In genomic region chr19:8576273-8576993, GRCh38 we compare ENCODE assay signal across 9 cellular contexts. TPM values are rescaled to one million over a fixed set of nuclear protein-coding genes. Genes with fewer than 3 reads are reported as not detected.
DNase-seq lines count a peak whose midpoint lies in the region; ATAC-seq and TF ChIP-seq lines count a peak whose summit lies in the region.
"Had no signal": no experiment of that assay in that cellular context is flagged by ENCODE, and none has a peak within 500 bp of the region (broad histone marks: within the 10 kb centered on the region; RNA-seq: fewer than 3 reads in every experiment).

No MANE protein-coding gene starts in this region.

- no peaks in the 10 kb centered on the region for H3K36me3 Mint-ChIP-seq in glutamatergic neuron (ENCODE audit: unreplicated experiment)

- DNase-seq in GDM1 (lab: John Stamatoyannopoulos, UW) (peak; percentile 64), ascending aorta (ENCODE audit: low spot score in 2 of 2) (no peak), neuronal stem cell (ENCODE audit: low spot score) (no peak), COR-L47 (lab: John Stamatoyannopoulos, UW) (no peak), glutamatergic neuron (no peak)
- DNase-seq: NCI-H446 treated with DMSO at 0.1 percent for 48 hours had no signal

- H3K27me3 ChIP-seq in OCI-LY3 (ENCODE audit: low read depth, low read length) (peaks cover 15% of the 10 kb centered on the region), ascending aorta (no peaks in the 10 kb centered on the region), neuronal stem cell (ENCODE audit: control insufficient read depth in 3 of 3, insufficient read depth in 3 of 3, low read depth in 1 of 3, low read length in 3 of 3) (peaks cover 0 to 7% (median 3%) of the 10 kb centered on the region in 3 experiments)

- H4K8ac ChIP-seq in neuronal stem cell (ENCODE audit: low read depth, low read length): no peak overlapping the region

- WGBS in neuronal stem cell (ENCODE audit: extremely low coverage in 2 of 2, insufficient read length in 2 of 2, insufficient replicate concordance in 1 of 2), 2 donors: no CpG with 5 or more reads among the region's 19 CpGs

- no peak overlapping the region for H3K14ac ChIP-seq in neuronal stem cell (ENCODE audit: low read length)

- no peak overlapping the region for H3K4me3 Mint-ChIP-seq in glutamatergic neuron (ENCODE audit: unreplicated experiment)

- peaks cover 2% of the 10 kb centered on the region for H3K9me3 Mint-ChIP-seq in glutamatergic neuron (ENCODE audit: unreplicated experiment)

- no peak overlapping the region for H3K23ac ChIP-seq in neuronal stem cell (ENCODE audit: low read depth, low read length, poor library complexity)

- peaks cover 2% of the 10 kb centered on the region for H3K79me1 ChIP-seq in neuronal stem cell (ENCODE audit: low read depth, low read length)

- H2AFZ ChIP-seq in OCI-LY3 (ENCODE audit: low read depth, low read length) (peak overlapping the region; percentile 93), neuronal stem cell (ENCODE audit: low read length) (no peak overlapping the region)

- H3K9me3 ChIP-seq in OCI-LY3 (ENCODE audit: insufficient read depth, low read length): no peaks in the 10 kb centered on the region
- H3K9me3 ChIP-seq in ascending aorta: no peaks in the 10 kb centered on the region
- no peaks in the 10 kb centered on the region for H3K9me3 ChIP-seq in neuronal stem cell (replicated peaks in 1 of 2; ENCODE audit: control insufficient read depth in 2 of 2, insufficient read depth in 1 of 2, low read depth in 1 of 2, low read length in 2 of 2)

- no peaks in the 10 kb centered on the region for H3K4me1 Mint-ChIP-seq in glutamatergic neuron (ENCODE audit: low read depth, unreplicated experiment)

- peaks cover 29% of the 10 kb centered on the region for H3K4me1 ChIP-seq in OCI-LY3 (ENCODE audit: low read length)
- no peaks in the 10 kb centered on the region for H3K4me1 ChIP-seq in ascending aorta
- H3K4me1 ChIP-seq in neuronal stem cell (ENCODE audit: control insufficient read depth in 2 of 2, insufficient read depth in 1 of 2, low read depth in 1 of 2, low read length in 2 of 2): peaks cover 5 to 6% of the 10 kb centered on the region in 2 donors

- H2BK12ac ChIP-seq in neuronal stem cell (ENCODE audit: low read length): no peak overlapping the region

- H3K18ac ChIP-seq in neuronal stem cell (ENCODE audit: low read length): peak overlapping the region; percentile 6

- H4K20me1 ChIP-seq in OCI-LY3 (ENCODE audit: insufficient read depth, low read length): no peaks in the 10 kb centered on the region

- ATAC-seq in GM19328 (IDR thresholded peaks at IDR 0.05; ENCODE audit: unreplicated experiment) (no peak), GM21723 (IDR thresholded peaks at IDR 0.05; ENCODE audit: unreplicated experiment) (no peak)

- no peaks in the 10 kb centered on the region for H3K79me2 ChIP-seq in OCI-LY3 (ENCODE audit: low read length)

- intact Hi-C loops in ascending aorta (cut with DNase I): no loop called here

- H3K27ac Mint-ChIP-seq in glutamatergic neuron (ENCODE audit: unreplicated experiment): no peak overlapping the region

- H3K27me3 Mint-ChIP-seq in glutamatergic neuron (ENCODE audit: unreplicated experiment): peaks cover 3% of the 10 kb centered on the region

- no peak overlapping the region for H2BK120ac ChIP-seq in neuronal stem cell (ENCODE audit: low read depth, low read length)

- H2BK5ac ChIP-seq in neuronal stem cell (ENCODE audit: low read length): no peak overlapping the region

- H3K4me3 ChIP-seq in OCI-LY3 (ENCODE audit: low read length): peak overlapping the region; percentile 78
- H3K4me3 ChIP-seq in ascending aorta: peak overlapping the region; percentile 21 to 49
- peak overlapping the region in 1 of 2 donors; percentile 58 for H3K4me3 ChIP-seq in neuronal stem cell (ENCODE audit: low read length in 2 of 2)

- no peak overlapping the region for H4K91ac ChIP-seq in neuronal stem cell (ENCODE audit: low read depth, low read length, poor library complexity)

- H3K27ac ChIP-seq in OCI-LY3 (ENCODE audit: low read length) (no peak overlapping the region), ascending aorta (no peak overlapping the region), neuronal stem cell (replicated peaks; ENCODE audit: low read length) (no peak overlapping the region)

- H2AK5ac ChIP-seq in neuronal stem cell (ENCODE audit: low read depth, low read length): peak overlapping the region; percentile 81

- H3K4me2 ChIP-seq in OCI-LY3 (ENCODE audit: low read length) (peak overlapping the region; percentile 83), neuronal stem cell (ENCODE audit: insufficient read depth, low read length, poor library complexity, severe bottlenecking) (no peak overlapping the region)

- peak overlapping the region; percentile 69 for H3K9ac ChIP-seq in OCI-LY3 (ENCODE audit: low read length)
- H3K9ac ChIP-seq in neuronal stem cell (ENCODE audit: low read depth, low read length, poor library complexity): peak overlapping the region; percentile 24

- H3K36me3 ChIP-seq in OCI-LY3 (replicated peaks; ENCODE audit: low read depth, low read length) (no peaks in the 10 kb centered on the region), ascending aorta (no peaks in the 10 kb centered on the region), neuronal stem cell (replicated peaks in 1 of 2; ENCODE audit: control insufficient read depth in 2 of 2, insufficient read depth in 2 of 2, low read length in 2 of 2) (no peaks in the 10 kb centered on the region)

- no peak for TF ChIP-seq CTCF in OCI-LY3 (IDR thresholded peaks at IDR 0.05; ENCODE audit: low read depth, low read length)
- TF ChIP-seq CTCF in ascending aorta (IDR thresholded peaks at IDR 0.05): no peak
- TF ChIP-seq CTCF in glutamatergic neuron (IDR thresholded peaks at IDR 0.05; ENCODE audit: partially characterized antibody, unreplicated experiment): no peak

- H2BK15ac ChIP-seq in neuronal stem cell (ENCODE audit: low read length): peak overlapping the region; percentile 26

- H3K4ac ChIP-seq in neuronal stem cell (ENCODE audit: low read length): peak overlapping the region; percentile 53

RNA-seq across cellular contexts. Expression of gene MYO1F, which starts 0.8 kb away (rescaled TPM):
- 5.0 TPM for total RNA-seq in ascending aorta
- polyA plus RNA-seq in neuronal stem cell (2013, experiment 1 of 2): 0.11 TPM
- polyA plus RNA-seq in neuronal stem cell (2013, experiment 2 of 2): 0.11 TPM
- total RNA-seq in glutamatergic neuron (ENCODE audit: unreplicated experiment): 0.10 TPM

RNA-seq across cellular contexts. Expression of gene ADAMTS10, which starts 34.1 kb away (rescaled TPM):
- 184 TPM for total RNA-seq in ascending aorta
- 5.3 TPM for polyA plus RNA-seq in neuronal stem cell (2013, experiment 1 of 2)
- 4.6 TPM for polyA plus RNA-seq in neuronal stem cell (2013, experiment 2 of 2)
- 87.6 TPM for total RNA-seq in glutamatergic neuron (ENCODE audit: unreplicated experiment)

RNA-seq across cellular contexts. Expression of gene NFILZ, which starts 54.0 kb away (rescaled TPM):
- total RNA-seq in ascending aorta: not detected
- not detected for polyA plus RNA-seq in neuronal stem cell (2013, experiment 1 of 2)
- not detected for polyA plus RNA-seq in neuronal stem cell (2013, experiment 2 of 2)
- not detected for total RNA-seq in glutamatergic neuron (ENCODE audit: unreplicated experiment)
